ENCODE assay signal across 1 cellular context in the genomic region with DNA sequence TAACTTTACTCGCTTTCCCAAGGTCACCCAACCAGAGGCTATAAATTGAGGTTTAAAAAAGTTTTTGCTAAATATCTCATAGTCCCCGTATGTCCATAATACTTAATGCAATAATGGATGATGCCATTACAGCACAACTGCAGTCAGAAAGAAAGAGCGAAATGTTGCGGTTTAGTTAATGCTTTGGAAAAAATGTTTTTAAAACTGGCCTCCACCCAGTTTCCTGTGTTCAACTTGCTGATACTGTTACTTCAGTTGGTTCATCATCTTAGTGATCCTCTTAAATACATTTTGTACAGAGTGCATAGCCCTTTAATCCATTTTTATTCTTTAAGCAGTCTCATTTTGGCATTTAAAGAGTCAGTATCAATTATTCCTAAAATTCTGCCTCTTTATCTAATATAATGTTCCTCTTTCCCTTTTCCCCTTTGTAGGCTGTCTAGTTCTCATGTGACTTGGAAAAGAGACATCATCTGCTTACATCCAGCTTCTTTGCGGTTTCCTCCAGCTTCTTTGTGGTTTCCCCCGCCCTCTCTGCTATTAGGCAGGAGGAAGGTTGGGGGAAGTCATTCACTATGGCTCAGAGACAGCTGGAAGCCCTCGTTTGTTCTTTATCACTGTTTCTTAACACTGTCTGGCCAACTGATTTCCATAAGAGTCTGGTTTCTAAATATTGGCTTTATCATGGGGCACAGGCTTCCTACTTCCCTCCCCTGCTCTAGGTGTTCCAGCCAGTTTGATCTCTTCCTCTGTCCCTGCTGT.
TF ChIP-seq lines count a peak whose summit lies in the region.

No MANE protein-coding gene starts in this region.

TF ChIP-seq in K562, 482 proteins besides CTCF, POLR2A, EP300 and RAD21 (continued from another document and continues in another):
- TF ChIP-seq, protein P1, sequence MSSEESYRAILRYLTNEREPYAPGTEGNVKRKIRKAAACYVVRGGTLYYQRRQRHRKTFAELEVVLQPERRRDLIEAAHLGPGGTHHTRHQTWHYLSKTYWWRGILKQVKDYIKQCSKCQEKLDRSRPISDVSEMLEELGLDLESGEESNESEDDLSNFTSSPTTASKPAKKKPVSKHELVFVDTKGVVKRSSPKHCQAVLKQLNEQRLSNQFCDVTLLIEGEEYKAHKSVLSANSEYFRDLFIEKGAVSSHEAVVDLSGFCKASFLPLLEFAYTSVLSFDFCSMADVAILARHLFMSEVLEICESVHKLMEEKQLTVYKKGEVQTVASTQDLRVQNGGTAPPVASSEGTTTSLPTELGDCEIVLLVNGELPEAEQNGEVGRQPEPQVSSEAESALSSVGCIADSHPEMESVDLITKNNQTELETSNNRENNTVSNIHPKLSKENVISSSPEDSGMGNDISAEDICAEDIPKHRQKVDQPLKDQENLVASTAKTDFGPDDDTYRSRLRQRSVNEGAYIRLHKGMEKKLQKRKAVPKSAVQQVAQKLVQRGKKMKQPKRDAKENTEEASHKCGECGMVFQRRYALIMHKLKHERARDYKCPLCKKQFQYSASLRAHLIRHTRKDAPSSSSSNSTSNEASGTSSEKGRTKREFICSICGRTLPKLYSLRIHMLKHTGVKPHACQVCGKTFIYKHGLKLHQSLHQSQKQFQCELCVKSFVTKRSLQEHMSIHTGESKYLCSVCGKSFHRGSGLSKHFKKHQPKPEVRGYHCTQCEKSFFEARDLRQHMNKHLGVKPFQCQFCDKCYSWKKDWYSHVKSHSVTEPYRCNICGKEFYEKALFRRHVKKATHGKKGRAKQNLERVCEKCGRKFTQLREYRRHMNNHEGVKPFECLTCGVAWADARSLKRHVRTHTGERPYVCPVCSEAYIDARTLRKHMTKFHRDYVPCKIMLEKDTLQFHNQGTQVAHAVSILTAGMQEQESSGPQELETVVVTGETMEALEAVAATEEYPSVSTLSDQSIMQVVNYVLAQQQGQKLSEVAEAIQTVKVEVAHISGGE (CRISPR knock-in tag; IDR thresholded peaks at IDR 0.05): peak in 1 of 3 experiments; percentile 78; a peak in 2 of 6 replicates
- TF ChIP-seq ADNP (tag; IDR thresholded peaks at IDR 0.05): peak; percentile 69
- peak; percentile 62; the same call in 1 of the 2 replicates for TF ChIP-seq SMARCA4 (IDR thresholded peaks at IDR 0.05)
- peak; percentile 48 for TF ChIP-seq CREM (IDR thresholded peaks at IDR 0.05; ENCODE audit: low read depth)
- TF ChIP-seq HEY1 (CRISPR knock-in tag; IDR thresholded peaks at IDR 0.05; ENCODE audit: borderline replicate concordance): no peak
- TF ChIP-seq ZNF263 (CRISPR knock-in tag; IDR thresholded peaks at IDR 0.05; ENCODE audit: borderline replicate concordance): no peak
- TF ChIP-seq, protein P2, sequence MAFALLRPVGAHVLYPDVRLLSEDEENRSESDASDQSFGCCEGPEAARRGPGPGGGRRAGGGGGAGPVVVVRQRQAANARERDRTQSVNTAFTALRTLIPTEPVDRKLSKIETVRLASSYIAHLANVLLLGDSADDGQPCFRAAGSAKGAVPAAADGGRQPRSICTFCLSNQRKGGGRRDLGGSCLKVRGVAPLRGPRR (CRISPR knock-in tag; IDR thresholded peaks at IDR 0.05): no peak
- TF ChIP-seq MTA2 (IDR thresholded peaks at IDR 0.05; ENCODE audit: low read depth): peak; percentile 71
- TF ChIP-seq ZNF76 (CRISPR knock-in tag; IDR thresholded peaks at IDR 0.05; ENCODE audit: borderline replicate concordance): no peak
- 0 out of 2 replicates have a peak, but pooled peaks have one; percentile 19 for TF ChIP-seq EGR1 (conservative IDR thresholded peaks at IDR 0.05)
- TF ChIP-seq, protein P3, sequence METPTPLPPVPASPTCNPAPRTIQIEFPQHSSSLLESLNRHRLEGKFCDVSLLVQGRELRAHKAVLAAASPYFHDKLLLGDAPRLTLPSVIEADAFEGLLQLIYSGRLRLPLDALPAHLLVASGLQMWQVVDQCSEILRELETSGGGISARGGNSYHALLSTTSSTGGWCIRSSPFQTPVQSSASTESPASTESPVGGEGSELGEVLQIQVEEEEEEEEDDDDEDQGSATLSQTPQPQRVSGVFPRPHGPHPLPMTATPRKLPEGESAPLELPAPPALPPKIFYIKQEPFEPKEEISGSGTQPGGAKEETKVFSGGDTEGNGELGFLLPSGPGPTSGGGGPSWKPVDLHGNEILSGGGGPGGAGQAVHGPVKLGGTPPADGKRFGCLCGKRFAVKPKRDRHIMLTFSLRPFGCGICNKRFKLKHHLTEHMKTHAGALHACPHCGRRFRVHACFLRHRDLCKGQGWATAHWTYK (CRISPR knock-in tag; IDR thresholded peaks at IDR 0.05): no peak
- peak; percentile 93 for TF ChIP-seq CBFA2T2 (conservative IDR thresholded peaks at IDR 0.05)
- peak; percentile 83 for TF ChIP-seq ZBTB1 (CRISPR knock-in tag; IDR thresholded peaks at IDR 0.05; ENCODE audit: borderline replicate concordance, low read depth)
- peak; percentile 54; the same call in 1 of the 2 replicates for TF ChIP-seq SP1 (CRISPR knock-in tag; IDR thresholded peaks at IDR 0.05)
- peak; percentile 84; the same call in 1 of the 2 replicates for TF ChIP-seq MITF (IDR thresholded peaks at IDR 0.05)
- TF ChIP-seq DMBX1 (CRISPR knock-in tag; IDR thresholded peaks at IDR 0.05; ENCODE audit: borderline replicate concordance): peak; percentile 92
- no peak for TF ChIP-seq SIX5 (IDR thresholded peaks at IDR 0.05; ENCODE audit: borderline replicate concordance in 1 of 2, insufficient read depth in 1 of 2, low read depth in 1 of 2, low read length in 2 of 2)
- TF ChIP-seq FOXO4 (CRISPR knock-in tag; IDR thresholded peaks at IDR 0.05): no peak
- no peak for TF ChIP-seq EWSR1 (IDR thresholded peaks at IDR 0.05; ENCODE audit: borderline replicate concordance, low read depth, partially characterized antibody)
- TF ChIP-seq MEF2A (IDR thresholded peaks at IDR 0.05; ENCODE audit: control insufficient read depth, low read depth, low read length): no peak
- TF ChIP-seq IFI16 (CRISPR knock-in tag; IDR thresholded peaks at IDR 0.05): no peak
- TF ChIP-seq ELF1 (tag; IDR thresholded peaks at IDR 0.05): 0 out of 2 replicates have a peak, but pooled peaks have one; percentile 18
- TF ChIP-seq CBX1 (IDR thresholded peaks at IDR 0.05; ENCODE audit: low read depth): no peak
- no peak for TF ChIP-seq HDGF (IDR thresholded peaks at IDR 0.05)
- peak in 1 of 2 experiments; percentile 85; a peak in 2 of 4 replicates for TF ChIP-seq ETV6 (IDR thresholded peaks at IDR 0.05; ENCODE audit: borderline replicate concordance in 1 of 2, low read depth in 2 of 2, low read length in 1 of 2)
- TF ChIP-seq ETV6 (CRISPR knock-in tag; IDR thresholded peaks at IDR 0.05; ENCODE audit: borderline replicate concordance): no peak
- peak; percentile 45 for TF ChIP-seq MEIS2 (IDR thresholded peaks at IDR 0.05; ENCODE audit: partially characterized antibody)
- TF ChIP-seq SMAD2 (IDR thresholded peaks at IDR 0.05; ENCODE audit: low read depth, low read length): no peak
- TF ChIP-seq ETV1 (tag; conservative IDR thresholded peaks at IDR 0.05; ENCODE audit: low read depth): peak; percentile 41; the same call in 1 of the 2 replicates
- TF ChIP-seq RCOR1 (IDR thresholded peaks at IDR 0.05; ENCODE audit: borderline replicate concordance in 1 of 2, low read depth in 2 of 2, low read length in 2 of 2): peak; percentile 82 to 91; a peak in 3 of 4 replicates
- peak; percentile 85 for TF ChIP-seq ZNF584 (CRISPR knock-in tag; IDR thresholded peaks at IDR 0.05; ENCODE audit: low read depth)
- TF ChIP-seq CXXC5 (CRISPR knock-in tag; IDR thresholded peaks at IDR 0.05): peak; percentile 68
- TF ChIP-seq TAF15 (IDR thresholded peaks at IDR 0.05; ENCODE audit: low read depth, low read length): no peak
- TF ChIP-seq ZNF707 (CRISPR knock-in tag; conservative IDR thresholded peaks at IDR 0.05): no peak
- peak; percentile 88 for TF ChIP-seq ARID1B (IDR thresholded peaks at IDR 0.05)
- TF ChIP-seq, protein P4, sequence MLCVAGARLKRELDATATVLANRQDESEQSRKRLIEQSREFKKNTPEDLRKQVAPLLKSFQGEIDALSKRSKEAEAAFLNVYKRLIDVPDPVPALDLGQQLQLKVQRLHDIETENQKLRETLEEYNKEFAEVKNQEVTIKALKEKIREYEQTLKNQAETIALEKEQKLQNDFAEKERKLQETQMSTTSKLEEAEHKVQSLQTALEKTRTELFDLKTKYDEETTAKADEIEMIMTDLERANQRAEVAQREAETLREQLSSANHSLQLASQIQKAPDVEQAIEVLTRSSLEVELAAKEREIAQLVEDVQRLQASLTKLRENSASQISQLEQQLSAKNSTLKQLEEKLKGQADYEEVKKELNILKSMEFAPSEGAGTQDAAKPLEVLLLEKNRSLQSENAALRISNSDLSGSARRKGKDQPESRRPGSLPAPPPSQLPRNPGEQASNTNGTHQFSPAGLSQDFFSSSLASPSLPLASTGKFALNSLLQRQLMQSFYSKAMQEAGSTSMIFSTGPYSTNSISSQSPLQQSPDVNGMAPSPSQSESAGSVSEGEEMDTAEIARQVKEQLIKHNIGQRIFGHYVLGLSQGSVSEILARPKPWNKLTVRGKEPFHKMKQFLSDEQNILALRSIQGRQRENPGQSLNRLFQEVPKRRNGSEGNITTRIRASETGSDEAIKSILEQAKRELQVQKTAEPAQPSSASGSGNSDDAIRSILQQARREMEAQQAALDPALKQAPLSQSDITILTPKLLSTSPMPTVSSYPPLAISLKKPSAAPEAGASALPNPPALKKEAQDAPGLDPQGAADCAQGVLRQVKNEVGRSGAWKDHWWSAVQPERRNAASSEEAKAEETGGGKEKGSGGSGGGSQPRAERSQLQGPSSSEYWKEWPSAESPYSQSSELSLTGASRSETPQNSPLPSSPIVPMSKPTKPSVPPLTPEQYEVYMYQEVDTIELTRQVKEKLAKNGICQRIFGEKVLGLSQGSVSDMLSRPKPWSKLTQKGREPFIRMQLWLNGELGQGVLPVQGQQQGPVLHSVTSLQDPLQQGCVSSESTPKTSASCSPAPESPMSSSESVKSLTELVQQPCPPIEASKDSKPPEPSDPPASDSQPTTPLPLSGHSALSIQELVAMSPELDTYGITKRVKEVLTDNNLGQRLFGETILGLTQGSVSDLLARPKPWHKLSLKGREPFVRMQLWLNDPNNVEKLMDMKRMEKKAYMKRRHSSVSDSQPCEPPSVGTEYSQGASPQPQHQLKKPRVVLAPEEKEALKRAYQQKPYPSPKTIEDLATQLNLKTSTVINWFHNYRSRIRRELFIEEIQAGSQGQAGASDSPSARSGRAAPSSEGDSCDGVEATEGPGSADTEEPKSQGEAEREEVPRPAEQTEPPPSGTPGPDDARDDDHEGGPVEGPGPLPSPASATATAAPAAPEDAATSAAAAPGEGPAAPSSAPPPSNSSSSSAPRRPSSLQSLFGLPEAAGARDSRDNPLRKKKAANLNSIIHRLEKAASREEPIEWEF (CRISPR knock-in tag; IDR thresholded peaks at IDR 0.05): peak; percentile 81; the same call in 1 of the 2 replicates
- 0 out of 2 replicates have a peak, but pooled peaks have one; percentile 42 for TF ChIP-seq SMAD3 (CRISPR knock-in tag; conservative IDR thresholded peaks at IDR 0.05)
- TF ChIP-seq NFIC (IDR thresholded peaks at IDR 0.05): peak; percentile 76
- TF ChIP-seq TAL1 (IDR thresholded peaks at IDR 0.05): peak; percentile 83
- TF ChIP-seq USF2 (CRISPR knock-in tag; IDR thresholded peaks at IDR 0.05): no peak
- no peak; the same call in none of the 2 replicates for TF ChIP-seq ATF4 (CRISPR knock-in tag; IDR thresholded peaks at IDR 0.05)
- TF ChIP-seq ZNF174 (CRISPR knock-in tag; IDR thresholded peaks at IDR 0.05): no peak
- TF ChIP-seq, protein P5, sequence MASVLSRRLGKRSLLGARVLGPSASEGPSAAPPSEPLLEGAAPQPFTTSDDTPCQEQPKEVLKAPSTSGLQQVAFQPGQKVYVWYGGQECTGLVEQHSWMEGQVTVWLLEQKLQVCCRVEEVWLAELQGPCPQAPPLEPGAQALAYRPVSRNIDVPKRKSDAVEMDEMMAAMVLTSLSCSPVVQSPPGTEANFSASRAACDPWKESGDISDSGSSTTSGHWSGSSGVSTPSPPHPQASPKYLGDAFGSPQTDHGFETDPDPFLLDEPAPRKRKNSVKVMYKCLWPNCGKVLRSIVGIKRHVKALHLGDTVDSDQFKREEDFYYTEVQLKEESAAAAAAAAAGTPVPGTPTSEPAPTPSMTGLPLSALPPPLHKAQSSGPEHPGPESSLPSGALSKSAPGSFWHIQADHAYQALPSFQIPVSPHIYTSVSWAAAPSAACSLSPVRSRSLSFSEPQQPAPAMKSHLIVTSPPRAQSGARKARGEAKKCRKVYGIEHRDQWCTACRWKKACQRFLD (CRISPR knock-in tag; IDR thresholded peaks at IDR 0.05): peak; percentile 94
- TF ChIP-seq RUNX1 (IDR thresholded peaks at IDR 0.05; ENCODE audit: low read depth): peak; percentile 90
- TF ChIP-seq MTA1 (IDR thresholded peaks at IDR 0.05; ENCODE audit: borderline replicate concordance): peak; percentile 28; the same call in 1 of the 2 replicates
